Comparison of ENCODE assay signal across 10 cellular contexts in the genomic region with DNA sequence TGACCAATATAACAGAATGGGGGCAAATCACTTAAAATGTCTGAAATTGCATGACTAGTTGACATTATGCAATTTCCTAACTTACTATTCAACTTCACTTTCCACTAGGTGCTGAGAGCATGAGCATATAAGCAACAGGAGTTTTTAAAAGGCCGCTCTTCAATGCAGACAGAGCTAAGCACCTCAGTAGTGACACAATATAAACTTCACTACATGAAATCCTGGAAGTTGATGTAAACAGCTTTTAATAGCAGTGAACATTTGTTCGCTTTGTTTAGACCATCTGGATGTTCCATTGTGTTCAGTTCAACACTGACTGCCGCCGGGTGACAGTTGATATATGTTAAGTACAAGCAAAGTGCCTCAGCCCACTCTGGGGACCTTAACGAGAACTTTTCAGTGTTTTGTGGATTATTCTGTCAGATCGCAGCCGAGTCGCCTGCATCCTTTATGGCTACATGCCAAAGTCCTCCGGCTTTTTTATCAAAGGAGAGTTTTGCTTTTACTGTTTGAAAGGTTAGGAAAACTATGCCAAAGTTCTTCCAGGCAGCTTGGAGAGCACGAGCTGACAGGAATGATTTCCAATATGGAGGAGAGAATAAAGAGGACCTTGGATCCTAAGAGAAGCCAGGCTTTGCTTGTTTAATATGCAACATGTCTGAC.
A peak's percentile ranks its signal among the peaks of the same experiment; 100 is the strongest.
DNase-seq lines count a peak whose midpoint lies in the region; ATAC-seq and TF ChIP-seq lines count a peak whose summit lies in the region.
"Had no signal": no experiment of that assay in that cellular context is flagged by ENCODE, and none has a peak within 500 bp of the region (broad histone marks: within the 10 kb centered on the region; RNA-seq: fewer than 3 reads in every experiment).

No MANE protein-coding gene starts in this region.

- H3K27me3 Mint-ChIP-seq in T-helper 2 cell treated with Interferon-gamma antibody and Interleukin-4, amounts not matched to agents 5 μg/mL and 100 μg/mL, for 36 hours (ENCODE audit: low read depth), result peaks cover 52% of the 10 kb centered on the region

- no peaks in the 10 kb centered on the region for H3K36me3 Mint-ChIP-seq in T-helper 2 cell treated with Interferon-gamma antibody and Interleukin-4, amounts not matched to agents 5 μg/mL and 100 μg/mL, for 36 hours (ENCODE audit: low read depth)

- no peak overlapping the region for H3K4me3 Mint-ChIP-seq in T-helper 2 cell treated with Interferon-gamma antibody and Interleukin-4, amounts not matched to agents 5 μg/mL and 100 μg/mL, for 36 hours

- peaks cover 1% of the 10 kb centered on the region for H3K4me1 Mint-ChIP-seq in T-helper 2 cell treated with Interferon-gamma antibody and Interleukin-4, amounts not matched to agents 5 μg/mL and 100 μg/mL, for 36 hours (ENCODE audit: low read depth)

- H3K27ac Mint-ChIP-seq in T-helper 2 cell treated with Interferon-gamma antibody and Interleukin-4, amounts not matched to agents 5 μg/mL and 100 μg/mL, for 36 hours, result no peak overlapping the region

- no peak for TF ChIP-seq CTCF in fibroblast of the aortic adventitia (IDR thresholded peaks at IDR 0.05; ENCODE audit: insufficient read depth, low read length)

- peak; percentile 19 for DNase-seq in ELR (ENCODE audit: low read depth)
- peak; percentile 87 for DNase-seq in NCI-H345 treated with DMSO at 0.1 percent for 48 hours (lab: John Stamatoyannopoulos, UW; ENCODE audit: unreplicated experiment)
- DNase-seq in fibroblast of the aortic adventitia (ENCODE audit: low read depth), result peak; percentile 22
- DNase-seq in pons (ENCODE audit: low spot score), result peak; percentile 21
- no peak for DNase-seq in AG08396 (ENCODE audit: low spot score)
- no peak for DNase-seq in cerebellar cortex (ENCODE audit: low spot score)
- DNase-seq in T-helper 2 cell treated with Interferon-gamma antibody and Interleukin-4, amounts not matched to agents 5 μg/mL and 100 μg/mL, for 36 hours (ENCODE audit: low spot score), result no peak
- DNase-seq: activated naive CD4-positive, alpha-beta T cell treated with anti-CD3 and anti-CD28 coated beads, Interleukin-2, amount 50 U/mL, for 16 hours had no signal

- no peaks in the 10 kb centered on the region for H3K9me3 Mint-ChIP-seq in T-helper 2 cell treated with Interferon-gamma antibody and Interleukin-4, amounts not matched to agents 5 μg/mL and 100 μg/mL, for 36 hours

- H3K4me3 ChIP-seq in fibroblast of the aortic adventitia (ENCODE audit: low read depth, low read length), result no peak overlapping the region

- ATAC-seq in GM18511 (IDR thresholded peaks at IDR 0.05; ENCODE audit: unreplicated experiment), result no peak
- ATAC-seq: HCT116 had no signal

Comparison
In these comparisons a context has a peak if more than half of its experiments do, and no peak if none do; other contexts are left out.
1. DNase-seq: peak in ELR (single experiment), NCI-H345 treated with DMSO at 0.1 percent for 48 hours (single experiment), fibroblast of the aortic adventitia (single experiment) and pons (single experiment); none in AG08396 (single experiment), cerebellar cortex (single experiment) and T-helper 2 cell treated with Interferon-gamma antibody and Interleukin-4, amounts not matched to agents 5 μg/mL and 100 μg/mL, for 36 hours (single experiment).